15 cellular contexts compared by ENCODE assay signal in the genomic region with DNA sequence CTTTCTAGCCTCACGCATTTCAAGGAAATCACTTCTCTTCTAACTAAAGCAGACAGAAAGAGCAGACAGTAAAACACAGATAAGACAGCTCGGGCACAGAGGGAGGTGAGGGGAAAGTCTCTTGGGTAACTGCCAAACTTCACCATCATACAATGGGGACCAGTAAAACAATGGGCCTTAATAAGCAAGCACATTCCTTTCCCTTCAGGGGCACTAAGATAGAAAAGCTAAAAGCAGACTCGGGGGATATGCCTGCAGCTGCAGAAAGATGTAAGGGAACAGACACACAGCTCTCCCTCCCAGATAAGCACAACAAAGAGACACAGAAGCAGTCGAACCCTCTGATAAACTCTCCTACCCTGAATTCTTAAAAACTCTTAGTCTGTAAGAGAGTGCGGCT. TPM values are rescaled to one million over a fixed set of nuclear protein-coding genes. Genes with fewer than 3 reads are reported as not detected.
DNase-seq lines count a peak whose midpoint lies in the region; TF ChIP-seq lines count a peak whose summit lies in the region.
"Had no signal": no experiment of that assay in that cellular context is flagged by ENCODE, and none has a peak within 500 bp of the region (broad histone marks: within the 10 kb centered on the region; RNA-seq: fewer than 3 reads in every experiment).

No MANE protein-coding gene starts in this region.

- DNase-seq in A673 (ENCODE audit: low spot score) (peak; percentile 36), NT2/D1 (ENCODE audit: low read depth, low spot score) (peak; percentile 68), iPS DF 19.7 (ENCODE audit: low read depth, low spot score) (peak; percentile 33), NCI-H1417 (lab: John Stamatoyannopoulos, UW) (no peak), SKM-1 treated with dmso at 0.1 percent for 144 hours (lab: John Stamatoyannopoulos, UW; ENCODE audit: unreplicated experiment) (no peak), sigmoid colon (no peak)
- no peak for DNase-seq in activated naive CD4-positive, alpha-beta T cell treated with anti-CD3 and anti-CD28 coated beads for 36 hours
- DNase-seq: 8988T; CD4-positive, alpha-beta memory T cell; NCI-H1417 treated with DMSO at 0.1 percent for 48 hours; NCI-H1930; NCI-H2171 treated with DMSO at 0.1 percent for 48 hours; NCI-H446 treated with DMSO at 0.1 percent for 48 hours; NCI-H774 had no signal

- intact Hi-C loops in A673 (cut with micrococcal nuclease; ENCODE audit: unreplicated experiment) (no loop called here), sigmoid colon (cut with DNase I) (no loop called here)
- intact Hi-C loops in activated naive CD4-positive, alpha-beta T cell treated with anti-CD3 and anti-CD28 coated beads for 36 hours (cut with micrococcal nuclease) = no loop called here

- H3K9me3 Mint-ChIP-seq in activated naive CD4-positive, alpha-beta T cell treated with anti-CD3 and anti-CD28 coated beads for 36 hours = peaks cover 4% of the 10 kb centered on the region

- no peak overlapping the region for H3K27ac Mint-ChIP-seq in activated naive CD4-positive, alpha-beta T cell treated with anti-CD3 and anti-CD28 coated beads for 36 hours
- H3K27ac Mint-ChIP-seq: CD4-positive, alpha-beta memory T cell had no signal

- H3K27me3 Mint-ChIP-seq in activated naive CD4-positive, alpha-beta T cell treated with anti-CD3 and anti-CD28 coated beads for 36 hours (ENCODE audit: low read depth) = no peaks in the 10 kb centered on the region

- no peak overlapping the region for H3K27ac ChIP-seq in A673 (ENCODE audit: low read depth, low read length, poor library complexity, severe bottlenecking)
- H3K27ac ChIP-seq in ectodermal cell (ENCODE audit: insufficient read depth, low read depth, low read length, poor library complexity, severe bottlenecking) = peak overlapping the region; percentile 41
- no peak overlapping the region for H3K27ac ChIP-seq in sigmoid colon

- no peak for TF ChIP-seq CTCF in A673 (conservative IDR thresholded peaks at IDR 0.05; ENCODE audit: low read depth, low read length)
- no peak for TF ChIP-seq CTCF in sigmoid colon (IDR thresholded peaks at IDR 0.05)

- POLR2A ChIA-PET in A673 (lab: Charles Lee; ENCODE audit: low non-redundant PET) = no interaction called here

- H3K9me3 ChIP-seq in A673 (ENCODE audit: low read depth, low read length, poor library complexity, severe bottlenecking) (peaks cover 5% of the 10 kb centered on the region), NT2/D1 (ENCODE audit: insufficient read depth, low read length) (peaks cover 35% of the 10 kb centered on the region), ectodermal cell (ENCODE audit: control insufficient read depth, low read length) (no peaks in the 10 kb centered on the region), sigmoid colon (no peaks in the 10 kb centered on the region)

- no TSS peak for BruUV-seq in A673 (replicated peaks; lab: Mats Ljungman, UMichigan)

- no peaks in the 10 kb centered on the region for H3K27me3 ChIP-seq in A673 (replicated peaks; ENCODE audit: insufficient read depth, low read depth, low read length, poor library complexity)
- H3K27me3 ChIP-seq in NT2/D1 (ENCODE audit: insufficient read depth, insufficient read length) = no peaks in the 10 kb centered on the region
- H3K27me3 ChIP-seq in ectodermal cell (ENCODE audit: control insufficient read depth, insufficient read depth, low read length, poor library complexity, severe bottlenecking) = no peaks in the 10 kb centered on the region
- H3K27me3 ChIP-seq in sigmoid colon = no peaks in the 10 kb centered on the region

- no peak overlapping the region for H3K9ac ChIP-seq in NT2/D1 (ENCODE audit: insufficient read length, low read depth)

- CTCF ChIA-PET in A673 (lab: Charles Lee) = no interaction called here
- CTCF ChIA-PET in activated naive CD4-positive, alpha-beta T cell treated with anti-CD3 and anti-CD28 coated beads for 36 hours (lab: Charles Lee) = interaction anchor here (0.7 kb wide), 1 partner anchor 9 kb away, joined by 3 read pairs; no protein-coding TSS in a partner anchor

- H3K4me3 ChIP-seq in A673 (ENCODE audit: low read depth, low read length, poor library complexity, severe bottlenecking) (no peak overlapping the region), NT2/D1 (ENCODE audit: insufficient read length, low read depth) (no peak overlapping the region), ectodermal cell (ENCODE audit: insufficient read depth, low read depth, low read length) (no peak overlapping the region), sigmoid colon (no peak overlapping the region)

- no peak overlapping the region for H3K4me3 Mint-ChIP-seq in activated naive CD4-positive, alpha-beta T cell treated with anti-CD3 and anti-CD28 coated beads for 36 hours
- H3K4me3 Mint-ChIP-seq: CD4-positive, alpha-beta memory T cell had no signal

- H3K36me3 Mint-ChIP-seq in activated naive CD4-positive, alpha-beta T cell treated with anti-CD3 and anti-CD28 coated beads for 36 hours (ENCODE audit: low read depth) = peaks cover 2% of the 10 kb centered on the region
- H3K36me3 Mint-ChIP-seq: CD4-positive, alpha-beta memory T cell had no signal

- H3K36me3 ChIP-seq in A673 (ENCODE audit: insufficient read depth, low read length, poor library complexity, severe bottlenecking) = no peaks in the 10 kb centered on the region
- no peaks in the 10 kb centered on the region for H3K36me3 ChIP-seq in NT2/D1 (ENCODE audit: insufficient read depth, insufficient read length, low read length)
- H3K36me3 ChIP-seq in ectodermal cell (ENCODE audit: control insufficient read depth, insufficient read depth, low read length) = no peaks in the 10 kb centered on the region
- no peaks in the 10 kb centered on the region for H3K36me3 ChIP-seq in sigmoid colon

- no peak for TF ChIP-seq POLR2A in sigmoid colon (IDR thresholded peaks at IDR 0.05)

- 15 to 18% methylated on average over 5 of the region's 5 CpGs for WGBS in ectodermal cell, 2 experiments
- WGBS in sigmoid colon, 2 donors = 46 to 72% methylated on average over 5 of the region's 5 CpGs

- H3K4me1 ChIP-seq in A673 (ENCODE audit: insufficient read depth, low read length, poor library complexity, severe bottlenecking) (no peaks in the 10 kb centered on the region), NT2/D1 (ENCODE audit: insufficient read depth, insufficient read length) (no peaks in the 10 kb centered on the region), ectodermal cell (ENCODE audit: control insufficient read depth, insufficient read depth, low read length) (peaks cover 5% of the 10 kb centered on the region), sigmoid colon (no peaks in the 10 kb centered on the region)

- no peaks in the 10 kb centered on the region for H3K4me1 Mint-ChIP-seq in activated naive CD4-positive, alpha-beta T cell treated with anti-CD3 and anti-CD28 coated beads for 36 hours (ENCODE audit: low read depth)
- H3K4me1 Mint-ChIP-seq: CD4-positive, alpha-beta memory T cell had no signal

- TF ChIP-seq EP300 in sigmoid colon (IDR thresholded peaks at IDR 0.05) = no peak

RNA-seq across cellular contexts. Expression of gene CKS2, which starts 15.6 kb away (rescaled TPM):
- total RNA-seq in A673 (2021) (301 and 344 TPM in 2 replicates), sigmoid colon (10 to 100 TPM in 2 of 4 donors, 1 to 10 TPM in 2; 4.7 to 18.9 (median 13.5) TPM)
- polyA plus RNA-seq in ectodermal cell (2013, experiment 1 of 4) = 347 TPM
- polyA plus RNA-seq in ectodermal cell (2013, experiment 2 of 4) = 291 TPM
- 372 TPM for polyA plus RNA-seq in ectodermal cell (2013, experiment 3 of 4)
- polyA plus RNA-seq in ectodermal cell (2013, experiment 4 of 4) = 354 TPM
- total RNA-seq in activated naive CD4-positive, alpha-beta T cell treated with anti-CD3 and anti-CD28 coated beads for 36 hours = 100 to 1,000 TPM; 278 to 292 TPM
- 100 to 1,000 TPM in 2 of 3 donors, 10 to 100 TPM in 1; 48.6 to 151 (median 129) TPM for polyA plus RNA-seq in sigmoid colon

RNA-seq across cellular contexts. Expression of gene SECISBP2, which starts 22.9 kb away (rescaled TPM):
- total RNA-seq in A673 (2021) = 44.4 and 54.1 TPM in 2 replicates
- 61.5 TPM for polyA plus RNA-seq in ectodermal cell (2013, experiment 1 of 4)
- polyA plus RNA-seq in ectodermal cell (2013, experiment 2 of 4) = 65.2 TPM
- polyA plus RNA-seq in ectodermal cell (2013, experiment 3 of 4) = 48.6 TPM
- 55.0 TPM for polyA plus RNA-seq in ectodermal cell (2013, experiment 4 of 4)
- total RNA-seq in activated naive CD4-positive, alpha-beta T cell treated with anti-CD3 and anti-CD28 coated beads for 36 hours = 10 to 100 TPM; 42.8 to 45.8 TPM
- 10 to 100 TPM; 35.0 to 41.8 (median 39.0) TPM for total RNA-seq in sigmoid colon
- polyA plus RNA-seq in sigmoid colon = 10 to 100 TPM; 21.0 to 34.3 (median 33.5) TPM

Comparison
In these comparisons a context has a peak if more than half of its experiments do, and no peak if none do; other contexts are left out.
1. DNase-seq: peak in A673 (single experiment), NT2/D1 (single experiment) and iPS DF 19.7 (single experiment); none in NCI-H1417 (0 of 3), activated naive CD4-positive, alpha-beta T cell treated with anti-CD3 and anti-CD28 coated beads for 36 hours (single experiment), SKM-1 treated with dmso at 0.1 percent for 144 hours (single experiment) and sigmoid colon (single experiment).
2. RNA of gene CKS2, which starts 15.6 kb away (total RNA-seq): 301 to 344 TPM in A673 and 278 to 292 TPM in activated naive CD4-positive, alpha-beta T cell treated with anti-CD3 and anti-CD28 coated beads for 36 hours; 4.7 to 18.9 TPM in sigmoid colon; every median in the first group is over 10 times any median in the second.